1 cellular context compared by ENCODE assay signal in the genomic region with DNA sequence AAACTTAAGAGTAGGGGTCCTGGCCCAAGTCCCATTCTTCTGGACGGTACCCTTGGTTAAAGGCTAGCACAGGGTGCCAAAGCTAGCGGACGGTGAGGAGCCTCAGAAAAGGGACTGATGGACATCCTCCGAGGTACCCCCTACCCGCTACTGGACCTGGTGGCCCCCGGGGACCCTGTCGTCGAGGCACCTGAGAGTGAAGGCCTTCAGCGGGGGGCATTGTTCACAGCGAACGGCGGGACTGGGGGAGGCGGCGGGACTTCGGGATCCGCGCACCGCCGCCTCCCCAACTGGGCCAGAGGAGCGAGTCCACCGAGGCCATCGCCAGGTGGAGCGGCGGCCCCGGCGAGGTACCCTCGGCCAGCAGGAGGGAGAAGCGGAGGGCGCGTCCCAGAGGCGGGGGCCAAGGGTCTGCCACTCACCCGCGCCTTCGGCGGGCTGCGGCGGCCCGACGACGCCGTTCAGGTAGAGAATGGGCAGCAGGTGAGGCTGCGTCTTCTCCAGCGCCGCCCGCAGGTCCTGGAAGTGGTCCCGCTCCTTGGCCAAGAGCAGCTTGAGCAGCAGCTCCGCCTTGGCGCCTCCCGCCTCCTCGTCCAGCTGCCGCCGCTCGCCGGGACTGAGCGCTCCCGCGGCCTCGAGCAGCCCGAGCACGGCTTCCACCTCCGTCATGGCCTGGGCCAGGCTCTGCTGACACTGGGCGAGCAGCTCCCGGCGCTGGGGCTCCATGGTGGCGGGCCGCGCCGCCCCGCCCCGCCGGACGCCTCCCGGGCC.
TF ChIP-seq lines count a peak whose summit lies in the region.

No MANE protein-coding gene starts in this region.

TF ChIP-seq in HEK293, 187 proteins besides CTCF, POLR2A, EP300 and RAD21 (continued from another document):
- TF ChIP-seq ZNF555 (tag by site-specific recombination; conservative IDR thresholded peaks at IDR 0.05), result no peak
- no peak for TF ChIP-seq ZFP41 (tag by site-specific recombination; IDR thresholded peaks at IDR 0.05; ENCODE audit: borderline replicate concordance)
- no peak for TF ChIP-seq ZNF610 (tag by site-specific recombination; IDR thresholded peaks at IDR 0.05; ENCODE audit: borderline replicate concordance)
- TF ChIP-seq ZNF292 (tag by site-specific recombination; IDR thresholded peaks at IDR 0.05; ENCODE audit: borderline replicate concordance, low read depth), result no peak
- TF ChIP-seq, protein P1, sequence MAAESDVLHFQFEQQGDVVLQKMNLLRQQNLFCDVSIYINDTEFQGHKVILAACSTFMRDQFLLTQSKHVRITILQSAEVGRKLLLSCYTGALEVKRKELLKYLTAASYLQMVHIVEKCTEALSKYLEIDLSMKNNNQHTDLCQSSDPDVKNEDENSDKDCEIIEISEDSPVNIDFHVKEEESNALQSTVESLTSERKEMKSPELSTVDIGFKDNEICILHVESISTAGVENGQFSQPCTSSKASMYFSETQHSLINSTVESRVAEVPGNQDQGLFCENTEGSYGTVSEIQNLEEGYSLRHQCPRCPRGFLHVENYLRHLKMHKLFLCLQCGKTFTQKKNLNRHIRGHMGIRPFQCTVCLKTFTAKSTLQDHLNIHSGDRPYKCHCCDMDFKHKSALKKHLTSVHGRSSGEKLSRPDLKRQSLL (tag by site-specific recombination; IDR thresholded peaks at IDR 0.05), result no peak; the same call in 1 of the 2 replicates
- no peak; the same call in 1 of the 2 replicates for TF ChIP-seq KLF16 (tag by site-specific recombination; IDR thresholded peaks at IDR 0.05)
- no peak for TF ChIP-seq ZNF654 (tag by site-specific recombination; IDR thresholded peaks at IDR 0.05; ENCODE audit: low read depth)
- no peak for TF ChIP-seq ZNF560 (tag by site-specific recombination; IDR thresholded peaks at IDR 0.05; ENCODE audit: borderline replicate concordance)
- TF ChIP-seq ZFHX2 (tag by site-specific recombination; conservative IDR thresholded peaks at IDR 0.05), result no peak; the same call in 1 of the 2 replicates
- TF ChIP-seq, protein P2, sequence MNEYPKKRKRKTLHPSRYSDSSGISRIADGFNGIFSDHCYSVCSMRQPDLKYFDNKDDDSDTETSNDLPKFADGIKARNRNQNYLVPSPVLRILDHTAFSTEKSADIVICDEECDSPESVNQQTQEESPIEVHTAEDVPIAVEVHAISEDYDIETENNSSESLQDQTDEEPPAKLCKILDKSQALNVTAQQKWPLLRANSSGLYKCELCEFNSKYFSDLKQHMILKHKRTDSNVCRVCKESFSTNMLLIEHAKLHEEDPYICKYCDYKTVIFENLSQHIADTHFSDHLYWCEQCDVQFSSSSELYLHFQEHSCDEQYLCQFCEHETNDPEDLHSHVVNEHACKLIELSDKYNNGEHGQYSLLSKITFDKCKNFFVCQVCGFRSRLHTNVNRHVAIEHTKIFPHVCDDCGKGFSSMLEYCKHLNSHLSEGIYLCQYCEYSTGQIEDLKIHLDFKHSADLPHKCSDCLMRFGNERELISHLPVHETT (tag by site-specific recombination; IDR thresholded peaks at IDR 0.05), result no peak
- no peak for TF ChIP-seq ZNF138 (tag by site-specific recombination; IDR thresholded peaks at IDR 0.05; ENCODE audit: borderline replicate concordance)
- 0 out of 2 replicates have a peak, but pooled peaks have one; percentile 66 for TF ChIP-seq ZFP37 (tag by site-specific recombination; IDR thresholded peaks at IDR 0.05)
- no peak for TF ChIP-seq ZBTB8A (tag by site-specific recombination; IDR thresholded peaks at IDR 0.05)
- TF ChIP-seq ZSCAN23 (tag by site-specific recombination; IDR thresholded peaks at IDR 0.05), result no peak
- TF ChIP-seq, protein P3, sequence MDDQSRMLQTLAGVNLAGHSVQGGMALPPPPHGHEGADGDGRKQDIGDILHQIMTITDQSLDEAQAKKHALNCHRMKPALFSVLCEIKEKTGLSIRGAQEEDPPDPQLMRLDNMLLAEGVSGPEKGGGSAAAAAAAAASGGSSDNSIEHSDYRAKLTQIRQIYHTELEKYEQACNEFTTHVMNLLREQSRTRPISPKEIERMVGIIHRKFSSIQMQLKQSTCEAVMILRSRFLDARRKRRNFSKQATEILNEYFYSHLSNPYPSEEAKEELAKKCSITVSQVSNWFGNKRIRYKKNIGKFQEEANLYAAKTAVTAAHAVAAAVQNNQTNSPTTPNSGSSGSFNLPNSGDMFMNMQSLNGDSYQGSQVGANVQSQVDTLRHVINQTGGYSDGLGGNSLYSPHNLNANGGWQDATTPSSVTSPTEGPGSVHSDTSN (CRISPR knock-in tag; IDR thresholded peaks at IDR 0.05), result 0 out of 2 replicates have a peak, but pooled peaks have one; percentile 26
- TF ChIP-seq, protein P4, sequence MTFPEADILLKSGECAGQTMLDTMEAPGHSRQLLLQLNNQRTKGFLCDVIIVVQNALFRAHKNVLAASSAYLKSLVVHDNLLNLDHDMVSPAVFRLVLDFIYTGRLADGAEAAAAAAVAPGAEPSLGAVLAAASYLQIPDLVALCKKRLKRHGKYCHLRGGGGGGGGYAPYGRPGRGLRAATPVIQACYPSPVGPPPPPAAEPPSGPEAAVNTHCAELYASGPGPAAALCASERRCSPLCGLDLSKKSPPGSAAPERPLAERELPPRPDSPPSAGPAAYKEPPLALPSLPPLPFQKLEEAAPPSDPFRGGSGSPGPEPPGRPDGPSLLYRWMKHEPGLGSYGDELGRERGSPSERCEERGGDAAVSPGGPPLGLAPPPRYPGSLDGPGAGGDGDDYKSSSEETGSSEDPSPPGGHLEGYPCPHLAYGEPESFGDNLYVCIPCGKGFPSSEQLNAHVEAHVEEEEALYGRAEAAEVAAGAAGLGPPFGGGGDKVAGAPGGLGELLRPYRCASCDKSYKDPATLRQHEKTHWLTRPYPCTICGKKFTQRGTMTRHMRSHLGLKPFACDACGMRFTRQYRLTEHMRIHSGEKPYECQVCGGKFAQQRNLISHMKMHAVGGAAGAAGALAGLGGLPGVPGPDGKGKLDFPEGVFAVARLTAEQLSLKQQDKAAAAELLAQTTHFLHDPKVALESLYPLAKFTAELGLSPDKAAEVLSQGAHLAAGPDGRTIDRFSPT (tag by site-specific recombination; IDR thresholded peaks at IDR 0.05), result no peak
- TF ChIP-seq MEIS1 (CRISPR knock-in tag; IDR thresholded peaks at IDR 0.05; ENCODE audit: borderline replicate concordance), result no peak
- no peak for TF ChIP-seq ZNF121 (tag by site-specific recombination; IDR thresholded peaks at IDR 0.05)
- TF ChIP-seq, protein P5, sequence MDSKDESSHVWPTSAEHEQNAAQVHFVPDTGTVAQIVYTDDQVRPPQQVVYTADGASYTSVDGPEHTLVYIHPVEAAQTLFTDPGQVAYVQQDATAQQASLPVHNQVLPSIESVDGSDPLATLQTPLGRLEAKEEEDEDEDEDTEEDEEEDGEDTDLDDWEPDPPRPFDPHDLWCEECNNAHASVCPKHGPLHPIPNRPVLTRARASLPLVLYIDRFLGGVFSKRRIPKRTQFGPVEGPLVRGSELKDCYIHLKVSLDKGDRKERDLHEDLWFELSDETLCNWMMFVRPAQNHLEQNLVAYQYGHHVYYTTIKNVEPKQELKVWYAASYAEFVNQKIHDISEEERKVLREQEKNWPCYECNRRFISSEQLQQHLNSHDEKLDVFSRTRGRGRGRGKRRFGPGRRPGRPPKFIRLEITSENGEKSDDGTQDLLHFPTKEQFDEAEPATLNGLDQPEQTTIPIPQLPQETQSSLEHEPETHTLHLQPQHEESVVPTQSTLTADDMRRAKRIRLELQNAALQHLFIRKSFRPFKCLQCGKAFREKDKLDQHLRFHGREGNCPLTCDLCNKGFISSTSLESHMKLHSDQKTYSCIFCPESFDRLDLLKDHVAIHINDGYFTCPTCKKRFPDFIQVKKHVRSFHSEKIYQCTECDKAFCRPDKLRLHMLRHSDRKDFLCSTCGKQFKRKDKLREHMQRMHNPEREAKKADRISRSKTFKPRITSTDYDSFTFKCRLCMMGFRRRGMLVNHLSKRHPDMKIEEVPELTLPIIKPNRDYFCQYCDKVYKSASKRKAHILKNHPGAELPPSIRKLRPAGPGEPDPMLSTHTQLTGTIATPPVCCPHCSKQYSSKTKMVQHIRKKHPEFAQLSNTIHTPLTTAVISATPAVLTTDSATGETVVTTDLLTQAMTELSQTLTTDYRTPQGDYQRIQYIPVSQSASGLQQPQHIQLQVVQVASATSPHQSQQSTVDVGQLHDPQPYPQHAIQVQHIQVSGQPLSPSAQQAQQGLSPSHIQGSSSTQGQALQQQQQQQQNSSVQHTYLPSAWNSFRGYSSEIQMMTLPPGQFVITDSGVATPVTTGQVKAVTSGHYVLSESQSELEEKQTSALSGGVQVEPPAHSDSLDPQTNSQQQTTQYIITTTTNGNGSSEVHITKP (tag by site-specific recombination; IDR thresholded peaks at IDR 0.05), result peak; percentile 38; the same call in 1 of the 2 replicates
- TF ChIP-seq ZNF37A (tag by site-specific recombination; IDR thresholded peaks at IDR 0.05), result no peak
- TF ChIP-seq, protein P6, sequence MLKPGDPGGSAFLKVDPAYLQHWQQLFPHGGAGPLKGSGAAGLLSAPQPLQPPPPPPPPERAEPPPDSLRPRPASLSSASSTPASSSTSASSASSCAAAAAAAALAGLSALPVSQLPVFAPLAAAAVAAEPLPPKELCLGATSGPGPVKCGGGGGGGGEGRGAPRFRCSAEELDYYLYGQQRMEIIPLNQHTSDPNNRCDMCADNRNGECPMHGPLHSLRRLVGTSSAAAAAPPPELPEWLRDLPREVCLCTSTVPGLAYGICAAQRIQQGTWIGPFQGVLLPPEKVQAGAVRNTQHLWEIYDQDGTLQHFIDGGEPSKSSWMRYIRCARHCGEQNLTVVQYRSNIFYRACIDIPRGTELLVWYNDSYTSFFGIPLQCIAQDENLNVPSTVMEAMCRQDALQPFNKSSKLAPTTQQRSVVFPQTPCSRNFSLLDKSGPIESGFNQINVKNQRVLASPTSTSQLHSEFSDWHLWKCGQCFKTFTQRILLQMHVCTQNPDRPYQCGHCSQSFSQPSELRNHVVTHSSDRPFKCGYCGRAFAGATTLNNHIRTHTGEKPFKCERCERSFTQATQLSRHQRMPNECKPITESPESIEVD (tag by site-specific recombination; IDR thresholded peaks at IDR 0.05), result no peak
- TF ChIP-seq ZNF335 (tag by site-specific recombination; conservative IDR thresholded peaks at IDR 0.05), result peak; percentile 66
- TF ChIP-seq, protein P7, sequence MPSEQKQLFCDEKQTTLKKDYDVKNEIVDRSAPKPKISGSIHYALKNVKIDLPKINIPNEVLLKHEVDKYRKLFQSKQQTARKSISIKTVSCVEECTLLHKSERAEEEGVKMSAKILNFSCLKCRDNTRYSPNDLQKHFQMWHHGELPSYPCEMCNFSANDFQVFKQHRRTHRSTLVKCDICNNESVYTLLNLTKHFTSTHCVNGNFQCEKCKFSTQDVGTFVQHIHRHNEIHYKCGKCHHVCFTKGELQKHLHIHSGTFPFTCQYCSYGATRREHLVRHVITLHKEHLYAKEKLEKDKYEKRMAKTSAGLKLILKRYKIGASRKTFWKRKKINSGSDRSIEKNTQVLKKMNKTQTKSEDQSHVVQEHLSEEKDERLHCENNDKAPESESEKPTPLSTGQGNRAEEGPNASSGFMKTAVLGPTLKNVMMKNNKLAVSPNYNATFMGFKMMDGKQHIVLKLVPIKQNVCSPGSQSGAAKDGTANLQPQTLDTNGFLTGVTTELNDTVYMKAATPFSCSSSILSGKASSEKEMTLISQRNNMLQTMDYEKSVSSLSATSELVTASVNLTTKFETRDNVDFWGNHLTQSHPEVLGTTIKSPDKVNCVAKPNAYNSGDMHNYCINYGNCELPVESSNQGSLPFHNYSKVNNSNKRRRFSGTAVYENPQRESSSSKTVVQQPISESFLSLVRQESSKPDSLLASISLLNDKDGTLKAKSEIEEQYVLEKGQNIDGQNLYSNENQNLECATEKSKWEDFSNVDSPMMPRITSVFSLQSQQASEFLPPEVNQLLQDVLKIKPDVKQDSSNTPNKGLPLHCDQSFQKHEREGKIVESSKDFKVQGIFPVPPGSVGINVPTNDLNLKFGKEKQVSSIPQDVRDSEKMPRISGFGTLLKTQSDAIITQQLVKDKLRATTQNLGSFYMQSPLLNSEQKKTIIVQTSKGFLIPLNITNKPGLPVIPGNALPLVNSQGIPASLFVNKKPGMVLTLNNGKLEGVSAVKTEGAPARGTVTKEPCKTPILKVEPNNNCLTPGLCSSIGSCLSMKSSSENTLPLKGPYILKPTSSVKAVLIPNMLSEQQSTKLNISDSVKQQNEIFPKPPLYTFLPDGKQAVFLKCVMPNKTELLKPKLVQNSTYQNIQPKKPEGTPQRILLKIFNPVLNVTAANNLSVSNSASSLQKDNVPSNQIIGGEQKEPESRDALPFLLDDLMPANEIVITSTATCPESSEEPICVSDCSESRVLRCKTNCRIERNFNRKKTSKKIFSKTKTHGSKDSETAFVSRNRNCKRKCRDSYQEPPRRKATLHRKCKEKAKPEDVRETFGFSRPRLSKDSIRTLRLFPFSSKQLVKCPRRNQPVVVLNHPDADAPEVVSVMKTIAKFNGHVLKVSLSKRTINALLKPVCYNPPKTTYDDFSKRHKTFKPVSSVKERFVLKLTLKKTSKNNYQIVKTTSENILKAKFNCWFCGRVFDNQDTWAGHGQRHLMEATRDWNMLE (tag by site-specific recombination; conservative IDR thresholded peaks at IDR 0.05; ENCODE audit: low read depth), result no peak
- TF ChIP-seq ZNF544 (tag by site-specific recombination; IDR thresholded peaks at IDR 0.05), result no peak
- no peak for TF ChIP-seq ZNF76 (tag by site-specific recombination; IDR thresholded peaks at IDR 0.05; ENCODE audit: borderline replicate concordance, low read depth)
- TF ChIP-seq, protein P8, sequence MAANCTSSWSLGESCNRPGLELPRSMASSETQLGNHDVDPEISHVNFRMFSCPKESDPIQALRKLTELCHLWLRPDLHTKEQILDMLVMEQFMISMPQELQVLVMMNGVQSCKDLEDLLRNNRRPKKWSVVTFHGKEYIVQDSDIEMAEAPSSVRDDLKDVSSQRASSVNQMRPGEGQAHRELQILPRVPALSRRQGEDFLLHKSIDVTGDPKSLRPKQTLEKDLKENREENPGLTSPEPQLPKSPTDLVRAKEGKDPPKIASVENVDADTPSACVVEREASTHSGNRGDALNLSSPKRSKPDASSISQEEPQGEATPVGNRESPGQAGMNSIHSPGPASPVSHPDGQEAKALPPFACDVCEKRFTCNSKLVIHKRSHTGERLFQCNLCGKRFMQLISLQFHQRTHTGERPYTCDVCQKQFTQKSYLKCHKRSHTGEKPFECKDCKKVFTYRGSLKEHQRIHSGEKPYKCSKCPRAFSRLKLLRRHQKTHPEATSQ (tag by site-specific recombination; IDR thresholded peaks at IDR 0.05), result peak; percentile 12; the same call in 1 of the 2 replicates
- TF ChIP-seq ZNF416 (tag by site-specific recombination; IDR thresholded peaks at IDR 0.05), result no peak
- 0 out of 2 replicates have a peak, but pooled peaks have one; percentile 8 for TF ChIP-seq KLF9 (tag by site-specific recombination; IDR thresholded peaks at IDR 0.05; ENCODE audit: low read depth)
- TF ChIP-seq ZNF510 (tag by site-specific recombination; IDR thresholded peaks at IDR 0.05; ENCODE audit: insufficient replicate concordance), result no peak
TF ChIP-seq in HEK293: peak in this region for 19.
